ENCODE assay signal across 15 cellular contexts in genomic region chr18:79521806-79522205, GRCh38.
A peak's percentile ranks its signal among the peaks of the same experiment; 100 is the strongest.
DNase-seq lines count a peak whose midpoint lies in the region; ATAC-seq and TF ChIP-seq lines count a peak whose summit lies in the region.
"Had no signal": no experiment of that assay in that cellular context is flagged by ENCODE, and none has a peak within 500 bp of the region (broad histone marks: within the 10 kb centered on the region; RNA-seq: fewer than 3 reads in every experiment).

No MANE protein-coding gene starts in this region.

- intact Hi-C loops in activated naive CD4-positive, alpha-beta T cell treated with anti-CD3 and anti-CD28 coated beads for 36 hours (cut with micrococcal nuclease), result loop anchor here (2.0 to 5.0 kb wide), 5 partner anchors 15 to 467 kb away; partner anchors contain the start of genes ATP9B, SLC66A2 and TXNL4A
- intact Hi-C loops in testis (cut with DNase I; ENCODE audit: low total_unique reads), result no loop called here

- TF ChIP-seq CTCF in coronary artery (IDR thresholded peaks at IDR 0.05), result no peak
- no peak for TF ChIP-seq CTCF in testis (IDR thresholded peaks at IDR 0.05)
- no peak for TF ChIP-seq CTCF in GM10248 (IDR thresholded peaks at IDR 0.05; ENCODE audit: control extremely low read depth, extremely low read depth, low read depth, missing control alignments)

- H3K4me3 ChIP-seq in coronary artery (no peak overlapping the region), testis (no peak overlapping the region)
- H3K4me3 ChIP-seq: MG63 had no signal

- H3K27ac Mint-ChIP-seq in activated naive CD4-positive, alpha-beta T cell treated with anti-CD3 and anti-CD28 coated beads for 36 hours, result peak overlapping the region; percentile 100
- peak overlapping the region; percentile 95 for H3K27ac Mint-ChIP-seq in T-helper 2 cell treated with Interferon-gamma antibody and Interleukin-4, amounts not matched to agents 5 μg/mL and 100 μg/mL, for 36 hours

- peak; percentile 26 for DNase-seq in activated naive CD4-positive, alpha-beta T cell treated with anti-CD3 and anti-CD28 coated beads for 36 hours
- DNase-seq in activated naive CD4-positive, alpha-beta T cell treated with anti-CD3 and anti-CD28 coated beads, Interleukin-2, amount 50 U/mL, for 16 hours, result no peak
- no peak for DNase-seq in T-helper 2 cell treated with Interferon-gamma antibody and Interleukin-4, amounts not matched to agents 5 μg/mL and 100 μg/mL, for 36 hours (ENCODE audit: low spot score)
- DNase-seq in coronary artery (ENCODE audit: low spot score), result peak; percentile 28
- peak; percentile 3 for DNase-seq in testis
- DNase-seq in GM10248 (ENCODE audit: extremely low spot score), result no peak
- no peak for DNase-seq in NCI-H510A treated with DMSO at 0.1 percent for 48 hours (lab: John Stamatoyannopoulos, UW)
- DNase-seq: Caco-2, left ventricle myocardium superior, MG63, NCI-H2029 treated with DMSO at 0.1 percent for 48 hours, NCI-H748 treated with DMSO at 0.1 percent for 48 hours, Right ventricle myocardium superior had no signal

- H3K4me1 ChIP-seq in testis, result peaks cover 3% of the 10 kb centered on the region
- H3K4me1 ChIP-seq: Caco-2 had no signal

- no peaks in the 10 kb centered on the region for H3K36me3 ChIP-seq in testis (ENCODE audit: low read depth, missing control alignments)
- H3K36me3 ChIP-seq: MG63 had no signal

- POLR2A ChIA-PET in GM10248 (lab: Yijun Ruan, JAX), result no interaction called here

- peak overlapping the region; percentile 83 for H3K4me3 Mint-ChIP-seq in activated naive CD4-positive, alpha-beta T cell treated with anti-CD3 and anti-CD28 coated beads for 36 hours
- peak overlapping the region; percentile 83 for H3K4me3 Mint-ChIP-seq in T-helper 2 cell treated with Interferon-gamma antibody and Interleukin-4, amounts not matched to agents 5 μg/mL and 100 μg/mL, for 36 hours

- CTCF ChIA-PET in activated naive CD4-positive, alpha-beta T cell treated with anti-CD3 and anti-CD28 coated beads for 36 hours (lab: Charles Lee), result no interaction called here
- CTCF ChIA-PET in GM10248 (lab: Yijun Ruan, JAX), result no interaction called here

- H3K36me3 Mint-ChIP-seq in activated naive CD4-positive, alpha-beta T cell treated with anti-CD3 and anti-CD28 coated beads for 36 hours (ENCODE audit: low read depth), result peaks cover 19% of the 10 kb centered on the region
- peaks cover 8% of the 10 kb centered on the region for H3K36me3 Mint-ChIP-seq in T-helper 2 cell treated with Interferon-gamma antibody and Interleukin-4, amounts not matched to agents 5 μg/mL and 100 μg/mL, for 36 hours (ENCODE audit: low read depth)

- no peak overlapping the region for H3K27ac ChIP-seq in coronary artery
- no peak overlapping the region for H3K27ac ChIP-seq in testis

- H3K27me3 Mint-ChIP-seq in activated naive CD4-positive, alpha-beta T cell treated with anti-CD3 and anti-CD28 coated beads for 36 hours (ENCODE audit: low read depth), result no peaks in the 10 kb centered on the region
- H3K27me3 Mint-ChIP-seq in T-helper 2 cell treated with Interferon-gamma antibody and Interleukin-4, amounts not matched to agents 5 μg/mL and 100 μg/mL, for 36 hours (ENCODE audit: low read depth), result no peaks in the 10 kb centered on the region

- no peak for TF ChIP-seq POLR2A in testis (IDR thresholded peaks at IDR 0.05)

- no peaks in the 10 kb centered on the region for H3K9me3 Mint-ChIP-seq in activated naive CD4-positive, alpha-beta T cell treated with anti-CD3 and anti-CD28 coated beads for 36 hours
- H3K9me3 Mint-ChIP-seq in T-helper 2 cell treated with Interferon-gamma antibody and Interleukin-4, amounts not matched to agents 5 μg/mL and 100 μg/mL, for 36 hours, result no peaks in the 10 kb centered on the region

- peaks cover 83% of the 10 kb centered on the region for H3K4me1 Mint-ChIP-seq in activated naive CD4-positive, alpha-beta T cell treated with anti-CD3 and anti-CD28 coated beads for 36 hours (ENCODE audit: low read depth)
- peaks cover 57% of the 10 kb centered on the region for H3K4me1 Mint-ChIP-seq in T-helper 2 cell treated with Interferon-gamma antibody and Interleukin-4, amounts not matched to agents 5 μg/mL and 100 μg/mL, for 36 hours (ENCODE audit: low read depth)

- 72 to 82% methylated on average over 2 to 6 of the region's 6 CpGs for WGBS in testis, 2 donors

- H3K9me3 ChIP-seq in testis, result no peaks in the 10 kb centered on the region
- H3K9me3 ChIP-seq: Caco-2, MG63 had no signal

- no peak for ATAC-seq in HG03097 (IDR thresholded peaks at IDR 0.05; ENCODE audit: low FRiP score, unreplicated experiment)
- ATAC-seq: left ventricle myocardium superior, right cardiac atrium had no signal

- H3K27me3 ChIP-seq in testis, result no peaks in the 10 kb centered on the region
- H3K27me3 ChIP-seq: MG63 had no signal

Comparison
In these comparisons a context has a peak if more than half of its experiments do, and no peak if none do; other contexts are left out.
1. DNase-seq: peak in activated naive CD4-positive, alpha-beta T cell treated with anti-CD3 and anti-CD28 coated beads for 36 hours (single experiment), coronary artery (single experiment) and testis (single experiment); none in activated naive CD4-positive, alpha-beta T cell treated with anti-CD3 and anti-CD28 coated beads, Interleukin-2, amount 50 U/mL, for 16 hours (single experiment), T-helper 2 cell treated with Interferon-gamma antibody and Interleukin-4, amounts not matched to agents 5 μg/mL and 100 μg/mL, for 36 hours (single experiment), GM10248 (single experiment) and NCI-H510A treated with DMSO at 0.1 percent for 48 hours (single experiment).